Comparison of ENCODE assay signal across 9 cellular contexts in genomic region chr12:81520064-81520945, GRCh38.
DNase-seq lines count a peak whose midpoint lies in the region; ATAC-seq, FAIRE-seq and TF ChIP-seq lines count a peak whose summit lies in the region.
"Had no signal": no experiment of that assay in that cellular context is flagged by ENCODE, and none has a peak within 500 bp of the region (broad histone marks: within the 10 kb centered on the region; RNA-seq: fewer than 3 reads in every experiment).

No MANE protein-coding gene starts in this region.

- DNase-seq in left ventricle myocardium inferior: no peak
- no peak for DNase-seq in right atrium auricular region (ENCODE audit: low spot score)
- no peak for DNase-seq in GM12878 (ENCODE audit: low read depth, low spot score)
- DNase-seq in T1000 (lab: John Stamatoyannopoulos, UW): no peak
- no peak for DNase-seq in activated effector memory CD4-positive, alpha-beta T cell treated with Interleukin-2 at 50 U/mL for 16 hours
- no peak for DNase-seq in foreskin melanocyte
- DNase-seq: head of caudate nucleus had no signal

- H3K79me2 ChIP-seq in GM12878 (ENCODE audit: control insufficient read depth, insufficient read depth, low read length): no peaks in the 10 kb centered on the region

- no peak for TF ChIP-seq POLR2A in GM12878 (IDR thresholded peaks at IDR 0.05; ENCODE audit: low read depth, low read length)

- WGBS in GM12878 (ENCODE audit: insufficient coverage, insufficient replicate concordance, low lambda C conversion rate, missing lambda C conversion rate): 54% methylated on average over 6 of the region's 6 CpGs

- TF ChIP-seq CTCF in left ventricle myocardium inferior (IDR thresholded peaks at IDR 0.05; ENCODE audit: borderline replicate concordance): no peak
- TF ChIP-seq CTCF in right atrium auricular region (IDR thresholded peaks at IDR 0.05): no peak
- TF ChIP-seq CTCF in GM12878 (IDR thresholded peaks at IDR 0.05 in 2 of 3, conservative IDR thresholded peaks at IDR 0.05 in 1 of 3; ENCODE audit: control insufficient read depth in 2 of 3, extremely low read depth in 1 of 3, insufficient read depth in 1 of 3, low read depth in 3 of 3, low read length in 3 of 3): no peak

- intact Hi-C loops in left ventricle myocardium inferior (cut with micrococcal nuclease) (no loop called here), GM12878 (cut with micrococcal nuclease; ENCODE audit: unreplicated experiment) (no loop called here)

- H4K20me1 ChIP-seq in GM12878 (ENCODE audit: control insufficient read depth, insufficient read depth): no peaks in the 10 kb centered on the region

- peak; percentile 86 for ATAC-seq in HG03342 (IDR thresholded peaks at IDR 0.05; ENCODE audit: unreplicated experiment)
- peak; percentile 69 for ATAC-seq in GM12878
- no peak for ATAC-seq in HG02840 (IDR thresholded peaks at IDR 0.05; ENCODE audit: low FRiP score, unreplicated experiment)

- H3K9me3 ChIP-seq in left ventricle myocardium inferior (replicated peaks) (no peaks in the 10 kb centered on the region), right atrium auricular region (no peaks in the 10 kb centered on the region), GM12878 (replicated peaks; ENCODE audit: control insufficient read depth, insufficient read depth, low read length) (no peaks in the 10 kb centered on the region)

- peaks cover 6% of the 10 kb centered on the region for H3K4me1 ChIP-seq in left ventricle myocardium inferior
- peaks cover 0 to 10% of the 10 kb centered on the region in 2 donors for H3K4me1 ChIP-seq in right atrium auricular region
- no peaks in the 10 kb centered on the region for H3K4me1 ChIP-seq in GM12878 (ENCODE audit: control insufficient read depth, insufficient read depth, low read length)

- H3K9ac ChIP-seq in GM12878 (ENCODE audit: control insufficient read depth, insufficient read depth, low read length): no peak overlapping the region

- peak overlapping the region; percentile 29 for H3K4me3 ChIP-seq in left ventricle myocardium inferior
- H3K4me3 ChIP-seq in right atrium auricular region: no peak overlapping the region
- no peak overlapping the region for H3K4me3 ChIP-seq in GM12878

- H3K27me3 ChIP-seq in left ventricle myocardium inferior (ENCODE audit: low read depth) (no peaks in the 10 kb centered on the region), right atrium auricular region (no peaks in the 10 kb centered on the region), GM12878 (replicated peaks in 1 of 2; ENCODE audit: control insufficient read depth in 2 of 2, insufficient read depth in 2 of 2, low read length in 1 of 2) (no peaks in the 10 kb centered on the region)

- H3K4me2 ChIP-seq in GM12878 (ENCODE audit: control insufficient read depth, insufficient read depth): peak overlapping the region; percentile 20

- H2AFZ ChIP-seq in GM12878 (ENCODE audit: control insufficient read depth, low read depth, low read length): no peak overlapping the region

- POLR2A ChIA-PET in GM12878 (lab: Charles Lee): no interaction called here

- no peak overlapping the region for H3K27ac ChIP-seq in left ventricle myocardium inferior (replicated peaks)
- H3K27ac ChIP-seq in right atrium auricular region: no peak overlapping the region
- no peak overlapping the region for H3K27ac ChIP-seq in GM12878 (ENCODE audit: control insufficient read depth, insufficient read depth)

- FAIRE-seq in GM12878 (lab: Jason Lieb, UNC): no peak

- CTCF ChIA-PET in GM12878 (lab: Yijun Ruan, JAX): no interaction called here

- BruUV-seq in GM12878 (replicated peaks; lab: Mats Ljungman, UMichigan): no TSS peak

- RAD21 ChIA-PET in GM12878 (lab: Charles Lee; ENCODE audit: unreplicated experiment): no interaction called here

- in situ Hi-C loops in GM12878 (cut with MboI): no loop called here

- no peak for TF ChIP-seq RAD21 in GM12878 (IDR thresholded peaks at IDR 0.05; ENCODE audit: insufficient read depth, low read depth, low read length)

- SMC1A ChIA-PET in GM12878 (lab: Charles Lee; ENCODE audit: uncharacterized antibody, unreplicated experiment): no interaction called here

- H3K36me3 ChIP-seq in left ventricle myocardium inferior: no peaks in the 10 kb centered on the region
- no peaks in the 10 kb centered on the region for H3K36me3 ChIP-seq in right atrium auricular region
- no peaks in the 10 kb centered on the region for H3K36me3 ChIP-seq in GM12878 (ENCODE audit: control insufficient read depth in 2 of 2, insufficient read depth in 2 of 2, low read length in 1 of 2)

- TF ChIP-seq EP300 in GM12878 (IDR thresholded peaks at IDR 0.05; ENCODE audit: borderline replicate concordance in 1 of 2, control insufficient read depth in 1 of 2, low read depth in 2 of 2, low read length in 2 of 2): no peak

TF ChIP-seq in GM12878, 131 proteins besides CTCF, POLR2A, EP300 and RAD21:
- TF ChIP-seq MYC (IDR thresholded peaks at IDR 0.05; ENCODE audit: insufficient read depth, insufficient read length, insufficient replicate concordance, low read length, severe bottlenecking) (no peak), POLR2AphosphoS2 (IDR thresholded peaks at IDR 0.05; ENCODE audit: low read depth, low read length) (no peak), BACH1 (IDR thresholded peaks at IDR 0.05; ENCODE audit: borderline replicate concordance) (no peak), CBFB (IDR thresholded peaks at IDR 0.05; ENCODE audit: low read depth) (no peak), PAX8 (IDR thresholded peaks at IDR 0.05) (no peak), NFIC (IDR thresholded peaks at IDR 0.05; ENCODE audit: low read depth, low read length) (no peak), TCF7 (IDR thresholded peaks at IDR 0.05; ENCODE audit: borderline replicate concordance) (no peak), LARP7 (IDR thresholded peaks at IDR 0.05) (no peak), GATAD2B (conservative IDR thresholded peaks at IDR 0.05; ENCODE audit: low read depth) (no peak), USF2 (IDR thresholded peaks at IDR 0.05; ENCODE audit: borderline replicate concordance, low read depth, low read length) (no peak), HDGF (IDR thresholded peaks at IDR 0.05) (no peak), SMARCA5 (IDR thresholded peaks at IDR 0.05) (no peak), GABPA (IDR thresholded peaks at IDR 0.05; ENCODE audit: low read depth) (no peak), ZSCAN29 (IDR thresholded peaks at IDR 0.05) (no peak), RELB (IDR thresholded peaks at IDR 0.05; ENCODE audit: low read depth) (no peak), ELK1 (IDR thresholded peaks at IDR 0.05; ENCODE audit: low read depth, low read length) (no peak), RELA (IDR thresholded peaks at IDR 0.05; ENCODE audit: borderline replicate concordance, partially characterized antibody) (no peak)
